In the genomic region with DNA sequence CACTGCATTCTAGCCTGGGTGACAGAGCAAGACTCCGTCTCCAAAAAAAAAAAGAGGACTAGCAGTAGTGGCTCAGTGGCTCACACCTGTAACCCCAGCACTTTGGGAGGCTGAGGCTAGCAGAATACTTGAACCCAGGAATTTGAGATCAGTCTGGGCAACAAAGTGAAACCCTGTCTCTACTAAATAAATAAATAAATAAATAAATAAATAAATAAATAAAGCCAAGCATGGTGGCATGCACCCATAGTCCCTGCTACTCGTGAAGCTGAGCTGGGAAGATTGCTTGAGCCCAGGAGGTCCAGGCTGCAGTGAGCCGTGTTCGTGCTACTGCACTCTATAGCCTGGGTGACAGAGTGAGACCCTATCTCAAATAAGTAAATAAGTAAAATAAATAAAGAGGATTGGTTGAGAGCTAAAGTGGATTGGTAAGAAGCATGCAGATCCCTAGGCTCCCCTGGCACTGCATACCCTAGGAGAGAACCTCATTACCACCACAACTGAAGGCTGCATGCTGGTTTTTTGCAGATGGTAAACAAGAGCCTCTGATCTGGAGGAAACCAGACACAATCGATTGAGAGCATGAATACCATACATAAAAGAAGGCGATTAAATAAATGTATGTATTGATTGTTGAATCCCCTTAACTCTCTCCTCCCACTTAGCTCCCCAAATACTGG, we compare ENCODE assay signal across 17 cellular contexts.
DNase-seq lines count a peak whose midpoint lies in the region; ATAC-seq and TF ChIP-seq lines count a peak whose summit lies in the region.
"Had no signal": no experiment of that assay in that cellular context is flagged by ENCODE, and none has a peak within 500 bp of the region (broad histone marks: within the 10 kb centered on the region; RNA-seq: fewer than 3 reads in every experiment).

No MANE protein-coding gene starts in this region.

- H3K4me3 Mint-ChIP-seq in activated CD4-positive, alpha-beta T cell treated with anti-CD3 and anti-CD28 coated beads, Interleukin-2, amount 10 ng/mL, durations not matched to agents 7 days and 5 days, result no peak overlapping the region
- no peak overlapping the region for H3K4me3 Mint-ChIP-seq in progenitor cell of endocrine pancreas (ENCODE audit: low read depth)
- H3K4me3 Mint-ChIP-seq: CD14-positive monocyte; CD8-positive, alpha-beta T cell; H9; HFFc6 had no signal

- H3K27ac Mint-ChIP-seq in activated CD4-positive, alpha-beta T cell treated with anti-CD3 and anti-CD28 coated beads, Interleukin-2, amount 10 ng/mL, durations not matched to agents 7 days and 5 days, result peak overlapping the region; percentile 31
- H3K27ac Mint-ChIP-seq in progenitor cell of endocrine pancreas, result no peak overlapping the region
- H3K27ac Mint-ChIP-seq: CD14-positive monocyte; CD8-positive, alpha-beta T cell; H9; HFFc6 had no signal

- no peaks in the 10 kb centered on the region for H3K36me3 ChIP-seq in HEK293 (ENCODE audit: control insufficient read depth in 2 of 2, insufficient read depth in 1 of 2, low read length in 2 of 2)

- POLR2A ChIA-PET in activated CD4-positive, alpha-beta T cell treated with anti-CD3 and anti-CD28 coated beads, Interleukin-2, amount 10 ng/mL, durations not matched to agents 7 days and 5 days (lab: Charles Lee), result no interaction called here
- POLR2A ChIA-PET in HEK293 (lab: Yijun Ruan, JAX), result no interaction called here

- no peaks in the 10 kb centered on the region for H3K36me3 Mint-ChIP-seq in activated CD4-positive, alpha-beta T cell treated with anti-CD3 and anti-CD28 coated beads, Interleukin-2, amount 10 ng/mL, durations not matched to agents 7 days and 5 days (ENCODE audit: low read depth)
- H3K36me3 Mint-ChIP-seq in progenitor cell of endocrine pancreas (ENCODE audit: insufficient read depth), result no peaks in the 10 kb centered on the region
- H3K36me3 Mint-ChIP-seq: CD14-positive monocyte; CD8-positive, alpha-beta T cell had no signal

- H3K4me1 ChIP-seq in HEK293 (ENCODE audit: control insufficient read depth, insufficient read depth, low read length), result peaks cover 6% of the 10 kb centered on the region; the same call in 1 of the 2 replicates

- TF ChIP-seq CTCF in HEK293 (tag by site-specific recombination; IDR thresholded peaks at IDR 0.05) (no peak), progenitor cell of endocrine pancreas (IDR thresholded peaks at IDR 0.05; ENCODE audit: unreplicated experiment) (no peak)

- H3K9me3 ChIP-seq in HEK293 (ENCODE audit: control insufficient read depth, insufficient read depth, low read depth, low read length), result no peaks in the 10 kb centered on the region

- H3K9me3 Mint-ChIP-seq in activated CD4-positive, alpha-beta T cell treated with anti-CD3 and anti-CD28 coated beads, Interleukin-2, amount 10 ng/mL, durations not matched to agents 7 days and 5 days, result no peaks in the 10 kb centered on the region
- H3K9me3 Mint-ChIP-seq in progenitor cell of endocrine pancreas (ENCODE audit: low read depth), result no peaks in the 10 kb centered on the region
- H3K9me3 Mint-ChIP-seq: CD8-positive, alpha-beta T cell; H9; HFFc6 had no signal

- no peak for ATAC-seq in GM18505 (IDR thresholded peaks at IDR 0.05; ENCODE audit: unreplicated experiment)
- ATAC-seq: CD8-positive, alpha-beta T cell; HepG2 had no signal

- peaks cover 28% of the 10 kb centered on the region for H3K4me1 Mint-ChIP-seq in activated CD4-positive, alpha-beta T cell treated with anti-CD3 and anti-CD28 coated beads, Interleukin-2, amount 10 ng/mL, durations not matched to agents 7 days and 5 days
- H3K4me1 Mint-ChIP-seq in progenitor cell of endocrine pancreas (ENCODE audit: low read depth), result peaks cover 4% of the 10 kb centered on the region

- TF ChIP-seq POLR2A in GM18505 (IDR thresholded peaks at IDR 0.05; ENCODE audit: borderline replicate concordance, extremely low read depth, insufficient read depth, insufficient read length), result no peak

- H3K27me3 Mint-ChIP-seq in activated CD4-positive, alpha-beta T cell treated with anti-CD3 and anti-CD28 coated beads, Interleukin-2, amount 10 ng/mL, durations not matched to agents 7 days and 5 days, result peaks cover 2% of the 10 kb centered on the region
- H3K27me3 Mint-ChIP-seq in progenitor cell of endocrine pancreas, result no peaks in the 10 kb centered on the region

- CTCF ChIA-PET in activated CD4-positive, alpha-beta T cell treated with anti-CD3 and anti-CD28 coated beads, Interleukin-2, amount 10 ng/mL, durations not matched to agents 7 days and 5 days (lab: Charles Lee), result interaction anchor here (1.2 kb wide), 1 partner anchor 53 kb away, joined by 5 read pairs; no protein-coding TSS in a partner anchor
- CTCF ChIA-PET in HEK293 (lab: Yijun Ruan, JAX), result interaction anchor here (0.7 to 1.0 kb wide), 2 partner anchors 38 to 491 kb away, joined by 3 read pairs; no protein-coding TSS in a partner anchor

- no peak overlapping the region for H3K4me3 ChIP-seq in HEK293 (ENCODE audit: low read depth, low read length)

- no peak overlapping the region for H3K27ac ChIP-seq in HEK293 (ENCODE audit: extremely low read depth, low read depth, low read length)

- DNase-seq in activated CD4-positive, alpha-beta T cell treated with anti-CD3 and anti-CD28 coated beads, Interleukin-2, amount 10 ng/mL, durations not matched to agents 7 days and 5 days, result no peak
- no peak for DNase-seq in activated CD4-positive, alpha-beta T cell treated with anti-CD3 and anti-CD28 coated beads, Interleukin-2, amount 50 U/mL, for 4 hours
- DNase-seq in NCI-H69 (lab: John Stamatoyannopoulos, UW) (peak; percentile 3), 8988T (no peak), progenitor cell of endocrine pancreas (ENCODE audit: low spot score, unreplicated experiment) (no peak)
- DNase-seq: CD8-positive, alpha-beta T cell; COR-L47; DMS153; DMS79 treated with DMSO at 0.1 percent for 48 hours; EL; GOT3; H9; HFFc6 had no signal

TF ChIP-seq in HEK293, 187 proteins besides CTCF, POLR2A, EP300 and RAD21 (continues in another document):
- TF ChIP-seq ZNF23 (tag by site-specific recombination; IDR thresholded peaks at IDR 0.05; ENCODE audit: borderline replicate concordance) (no peak), ZFP37 (tag by site-specific recombination; IDR thresholded peaks at IDR 0.05) (no peak), ZSCAN23 (tag by site-specific recombination; IDR thresholded peaks at IDR 0.05) (no peak), ZNF76 (tag by site-specific recombination; IDR thresholded peaks at IDR 0.05; ENCODE audit: borderline replicate concordance, low read depth) (no peak), KLF7 (tag by site-specific recombination; IDR thresholded peaks at IDR 0.05; ENCODE audit: borderline replicate concordance) (0 out of 2 replicates have a peak, but pooled peaks have one; percentile 34), IKZF3 (tag by site-specific recombination; IDR thresholded peaks at IDR 0.05) (no peak), ZNF274 (IDR thresholded peaks at IDR 0.05; ENCODE audit: low read length) (no peak), ZNF274 (tag by site-specific recombination; IDR thresholded peaks at IDR 0.05; ENCODE audit: borderline replicate concordance) (no peak), ZNF24 (tag by site-specific recombination; IDR thresholded peaks at IDR 0.05) (no peak), ZNF791 (tag by site-specific recombination; IDR thresholded peaks at IDR 0.05) (0 out of 2 replicates have a peak, but pooled peaks have one; percentile 54), ZNF776 (tag by site-specific recombination; IDR thresholded peaks at IDR 0.05; ENCODE audit: borderline replicate concordance) (no peak), ZNF792 (tag by site-specific recombination; IDR thresholded peaks at IDR 0.05) (no peak)
- TF ChIP-seq, protein P1, sequence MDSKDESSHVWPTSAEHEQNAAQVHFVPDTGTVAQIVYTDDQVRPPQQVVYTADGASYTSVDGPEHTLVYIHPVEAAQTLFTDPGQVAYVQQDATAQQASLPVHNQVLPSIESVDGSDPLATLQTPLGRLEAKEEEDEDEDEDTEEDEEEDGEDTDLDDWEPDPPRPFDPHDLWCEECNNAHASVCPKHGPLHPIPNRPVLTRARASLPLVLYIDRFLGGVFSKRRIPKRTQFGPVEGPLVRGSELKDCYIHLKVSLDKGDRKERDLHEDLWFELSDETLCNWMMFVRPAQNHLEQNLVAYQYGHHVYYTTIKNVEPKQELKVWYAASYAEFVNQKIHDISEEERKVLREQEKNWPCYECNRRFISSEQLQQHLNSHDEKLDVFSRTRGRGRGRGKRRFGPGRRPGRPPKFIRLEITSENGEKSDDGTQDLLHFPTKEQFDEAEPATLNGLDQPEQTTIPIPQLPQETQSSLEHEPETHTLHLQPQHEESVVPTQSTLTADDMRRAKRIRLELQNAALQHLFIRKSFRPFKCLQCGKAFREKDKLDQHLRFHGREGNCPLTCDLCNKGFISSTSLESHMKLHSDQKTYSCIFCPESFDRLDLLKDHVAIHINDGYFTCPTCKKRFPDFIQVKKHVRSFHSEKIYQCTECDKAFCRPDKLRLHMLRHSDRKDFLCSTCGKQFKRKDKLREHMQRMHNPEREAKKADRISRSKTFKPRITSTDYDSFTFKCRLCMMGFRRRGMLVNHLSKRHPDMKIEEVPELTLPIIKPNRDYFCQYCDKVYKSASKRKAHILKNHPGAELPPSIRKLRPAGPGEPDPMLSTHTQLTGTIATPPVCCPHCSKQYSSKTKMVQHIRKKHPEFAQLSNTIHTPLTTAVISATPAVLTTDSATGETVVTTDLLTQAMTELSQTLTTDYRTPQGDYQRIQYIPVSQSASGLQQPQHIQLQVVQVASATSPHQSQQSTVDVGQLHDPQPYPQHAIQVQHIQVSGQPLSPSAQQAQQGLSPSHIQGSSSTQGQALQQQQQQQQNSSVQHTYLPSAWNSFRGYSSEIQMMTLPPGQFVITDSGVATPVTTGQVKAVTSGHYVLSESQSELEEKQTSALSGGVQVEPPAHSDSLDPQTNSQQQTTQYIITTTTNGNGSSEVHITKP (tag by site-specific recombination; IDR thresholded peaks at IDR 0.05), result no peak
- TF ChIP-seq, protein P2, sequence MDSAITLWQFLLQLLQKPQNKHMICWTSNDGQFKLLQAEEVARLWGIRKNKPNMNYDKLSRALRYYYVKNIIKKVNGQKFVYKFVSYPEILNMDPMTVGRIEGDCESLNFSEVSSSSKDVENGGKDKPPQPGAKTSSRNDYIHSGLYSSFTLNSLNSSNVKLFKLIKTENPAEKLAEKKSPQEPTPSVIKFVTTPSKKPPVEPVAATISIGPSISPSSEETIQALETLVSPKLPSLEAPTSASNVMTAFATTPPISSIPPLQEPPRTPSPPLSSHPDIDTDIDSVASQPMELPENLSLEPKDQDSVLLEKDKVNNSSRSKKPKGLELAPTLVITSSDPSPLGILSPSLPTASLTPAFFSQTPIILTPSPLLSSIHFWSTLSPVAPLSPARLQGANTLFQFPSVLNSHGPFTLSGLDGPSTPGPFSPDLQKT (IDR thresholded peaks at IDR 0.05; ENCODE audit: borderline replicate concordance, low read depth, low read length), result no peak
